Comparison of ENCODE assay signal across 22 cellular contexts in the genomic region with DNA sequence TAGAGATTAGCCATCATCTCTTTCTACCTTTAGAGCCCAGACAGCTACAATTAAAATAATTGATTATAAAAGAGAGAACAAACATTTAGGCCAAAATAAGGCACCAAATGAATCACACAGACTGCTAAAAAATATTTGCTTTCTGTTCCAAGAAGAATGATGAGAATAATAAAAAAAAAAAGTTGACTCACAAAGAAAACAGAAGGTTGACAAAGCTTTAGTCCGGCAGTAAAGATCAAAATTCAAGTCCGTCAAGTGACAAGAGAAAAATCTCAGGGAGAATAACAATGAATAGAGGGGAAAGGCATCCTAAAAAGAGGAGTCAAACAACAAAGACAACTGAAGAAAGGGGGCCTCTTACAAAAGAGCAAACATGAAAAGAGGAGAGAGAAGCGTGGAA.
DNase-seq lines count a peak whose midpoint lies in the region; ATAC-seq and TF ChIP-seq lines count a peak whose summit lies in the region.
"Had no signal": no experiment of that assay in that cellular context is flagged by ENCODE, and none has a peak within 500 bp of the region (broad histone marks: within the 10 kb centered on the region; RNA-seq: fewer than 3 reads in every experiment).

No MANE protein-coding gene starts in this region.

- no peaks in the 10 kb centered on the region for H4K20me1 ChIP-seq in osteoblast (ENCODE audit: insufficient read depth, low read length)

- no peak for TF ChIP-seq CTCF in brain microvascular endothelial cell (IDR thresholded peaks at IDR 0.05; ENCODE audit: low read depth, low read length, missing control alignments)
- TF ChIP-seq CTCF in osteoblast (IDR thresholded peaks at IDR 0.05; ENCODE audit: extremely low read depth, low read depth, low read length), result no peak
- TF ChIP-seq CTCF in heart left ventricle (IDR thresholded peaks at IDR 0.05), result no peak

- no peak for TF ChIP-seq POLR2A in heart left ventricle (IDR thresholded peaks at IDR 0.05)

- H3K4me3 Mint-ChIP-seq in activated CD4-positive, alpha-beta memory T cell treated with anti-CD3 and anti-CD28 coated beads, Interleukin-2, amount 10 ng/mL, durations not matched to agents 7 days and 5 days, result no peak overlapping the region
- H3K4me3 Mint-ChIP-seq: HFFc6 had no signal

- ATAC-seq in GM21423 (IDR thresholded peaks at IDR 0.05; ENCODE audit: unreplicated experiment) (no peak), heart left ventricle (no peak)
- ATAC-seq: K562 had no signal

- WGBS in heart left ventricle, 4 donors, result 89 to 97% (median 94%) methylated on average over 3 of the region's 3 CpGs

- H3K79me2 ChIP-seq in osteoblast (ENCODE audit: insufficient read depth, low read length), result no peaks in the 10 kb centered on the region

- no peaks in the 10 kb centered on the region for H3K27me3 Mint-ChIP-seq in activated CD4-positive, alpha-beta memory T cell treated with anti-CD3 and anti-CD28 coated beads, Interleukin-2, amount 10 ng/mL, durations not matched to agents 7 days and 5 days

- in situ Hi-C loops in brain microvascular endothelial cell (cut with HindIII; ENCODE audit: low pct_ligation_motif_present, low sequenced_read_pairs), result no loop called here

- no peaks in the 10 kb centered on the region for H3K27me3 ChIP-seq in brain microvascular endothelial cell (replicated peaks)
- no peaks in the 10 kb centered on the region for H3K27me3 ChIP-seq in osteoblast (ENCODE audit: insufficient read depth, low read length)
- no peaks in the 10 kb centered on the region for H3K27me3 ChIP-seq in heart left ventricle

- H3K4me1 ChIP-seq in osteoblast (ENCODE audit: insufficient read depth, low read length), result peaks cover 13% of the 10 kb centered on the region
- no peaks in the 10 kb centered on the region for H3K4me1 ChIP-seq in heart left ventricle
- H3K4me1 ChIP-seq: HAP-1 had no signal

- no peaks in the 10 kb centered on the region for H3K36me3 Mint-ChIP-seq in activated CD4-positive, alpha-beta memory T cell treated with anti-CD3 and anti-CD28 coated beads, Interleukin-2, amount 10 ng/mL, durations not matched to agents 7 days and 5 days (ENCODE audit: low read depth)

- H3K27ac Mint-ChIP-seq in activated CD4-positive, alpha-beta memory T cell treated with anti-CD3 and anti-CD28 coated beads, Interleukin-2, amount 10 ng/mL, durations not matched to agents 7 days and 5 days, result no peak overlapping the region
- H3K27ac Mint-ChIP-seq: HFFc6 had no signal

- H3K9me3 ChIP-seq in osteoblast (ENCODE audit: low read depth, low read length) (no peaks in the 10 kb centered on the region), heart left ventricle (no peaks in the 10 kb centered on the region)
- H3K9me3 ChIP-seq: HAP-1 had no signal

- peak; percentile 26 for DNase-seq in DMS53 (lab: John Stamatoyannopoulos, UW)
- DNase-seq in DMS53 treated with DMSO at 0.1 percent for 48 hours (lab: John Stamatoyannopoulos, UW; ENCODE audit: unreplicated experiment), result no peak
- no peak for DNase-seq in brain microvascular endothelial cell
- no peak for DNase-seq in osteoblast (ENCODE audit: insufficient read length, low spot score, missing footprints)
- no peak for DNase-seq in heart left ventricle
- no peak for DNase-seq in activated CD4-positive, alpha-beta memory T cell treated with anti-CD3 and anti-CD28 coated beads, Interleukin-2, amount 10 ng/mL, durations not matched to agents 7 days and 5 days
- DNase-seq: 8988T, ACHN, DMS153, GOT3, HFFc6, MV-4-11, NCI-H1105, NCI-H2029, NCI-H446, NCI-H524 treated with DMSO at 0.1 percent for 48 hours, NCI-H774, SIG-M5 had no signal

- peak overlapping the region; percentile 44 for H2AFZ ChIP-seq in osteoblast (ENCODE audit: low read length)

- H3K4me3 ChIP-seq in brain microvascular endothelial cell (ENCODE audit: low read depth, low read length) (no peak overlapping the region), osteoblast (ENCODE audit: insufficient read depth, low read length) (no peak overlapping the region), heart left ventricle (no peak overlapping the region)
- H3K4me3 ChIP-seq: HAP-1, K562, SK-N-MC had no signal

- CTCF ChIA-PET in activated CD4-positive, alpha-beta memory T cell treated with anti-CD3 and anti-CD28 coated beads, Interleukin-2, amount 10 ng/mL, durations not matched to agents 7 days and 5 days (lab: Charles Lee), result no interaction called here

- H3K9me3 Mint-ChIP-seq in activated CD4-positive, alpha-beta memory T cell treated with anti-CD3 and anti-CD28 coated beads, Interleukin-2, amount 10 ng/mL, durations not matched to agents 7 days and 5 days, result peaks cover 9% of the 10 kb centered on the region
- H3K9me3 Mint-ChIP-seq: HFFc6 had no signal

- peak overlapping the region; percentile 36 for H3K27ac ChIP-seq in brain microvascular endothelial cell
- H3K27ac ChIP-seq in osteoblast (ENCODE audit: low read depth, low read length), result no peak overlapping the region
- no peak overlapping the region for H3K27ac ChIP-seq in heart left ventricle
- H3K27ac ChIP-seq: SK-N-MC had no signal

- intact Hi-C loops in heart left ventricle (cut with DNase I), result no loop called here

- H3K36me3 ChIP-seq in brain microvascular endothelial cell (replicated peaks) (no peaks in the 10 kb centered on the region), osteoblast (ENCODE audit: insufficient read depth, low read length) (no peaks in the 10 kb centered on the region), heart left ventricle (no peaks in the 10 kb centered on the region)
- H3K36me3 ChIP-seq: HAP-1 had no signal

- peak overlapping the region; percentile 24 for H3K4me2 ChIP-seq in osteoblast (ENCODE audit: insufficient read depth, low read length)

- POLR2A ChIA-PET in activated CD4-positive, alpha-beta memory T cell treated with anti-CD3 and anti-CD28 coated beads, Interleukin-2, amount 10 ng/mL, durations not matched to agents 7 days and 5 days (lab: Charles Lee), result no interaction called here

- H3K4me1 Mint-ChIP-seq in activated CD4-positive, alpha-beta memory T cell treated with anti-CD3 and anti-CD28 coated beads, Interleukin-2, amount 10 ng/mL, durations not matched to agents 7 days and 5 days, result no peaks in the 10 kb centered on the region
